Comparison of ENCODE assay signal across 16 cellular contexts in genomic region chr1:180542113-180542512, GRCh38. TPM values are rescaled to one million over a fixed set of nuclear protein-coding genes. Genes with fewer than 3 reads are reported as not detected.
DNase-seq lines count a peak whose midpoint lies in the region; ATAC-seq and TF ChIP-seq lines count a peak whose summit lies in the region.
"Had no signal": no experiment of that assay in that cellular context is flagged by ENCODE, and none has a peak within 500 bp of the region (broad histone marks: within the 10 kb centered on the region; RNA-seq: fewer than 3 reads in every experiment).

No MANE protein-coding gene starts in this region.

- peak; percentile 41 for ATAC-seq in SK-N-SH treated with all-trans-retinoic acid at 6 μM for 48 hours
- ATAC-seq: foreskin keratinocyte had no signal

- DNase-seq in AG20443 (ENCODE audit: low spot score) (peak; percentile 44), hepatocyte (ENCODE audit: low spot score) (no peak), UCSD-AML1 (lab: John Stamatoyannopoulos, UW; ENCODE audit: unreplicated experiment) (no peak), HCEC 1CT (no peak), OCI-LY7 (ENCODE audit: low spot score) (no peak), dedifferentiated amniotic fluid mesenchymal stem cell (ENCODE audit: extremely low spot score) (no peak)
- DNase-seq: Calu3; effector CD8-positive, alpha-beta T cell; foreskin keratinocyte; NCI-H1417 treated with DMSO at 0.1 percent for 48 hours; NCI-H526; RPMI8226 had no signal

- H3K79me2 ChIP-seq in hepatocyte, result no peaks in the 10 kb centered on the region
- H3K79me2 ChIP-seq in parathyroid adenoma, result no peaks in the 10 kb centered on the region
- no peaks in the 10 kb centered on the region for H3K79me2 ChIP-seq in OCI-LY7 (ENCODE audit: insufficient read depth, low read depth, low read length)

- H3K9me2 ChIP-seq in hepatocyte (replicated peaks; ENCODE audit: insufficient read depth) (no peaks in the 10 kb centered on the region), OCI-LY7 (ENCODE audit: insufficient read depth, low read length) (no peaks in the 10 kb centered on the region)

- peak overlapping the region; percentile 39 for H3K27ac ChIP-seq in hepatocyte
- peak overlapping the region; percentile 76 for H3K27ac ChIP-seq in parathyroid adenoma
- H3K27ac ChIP-seq in OCI-LY7 (ENCODE audit: low read depth, low read length, poor library complexity, severe bottlenecking), result no peak overlapping the region
- H3K27ac ChIP-seq: foreskin keratinocyte had no signal

- H3K9ac ChIP-seq in parathyroid adenoma, result no peak overlapping the region

- POLR2A ChIA-PET in OCI-LY7 (lab: Charles Lee), result no interaction called here

- H3K27me3 ChIP-seq in hepatocyte, result no peaks in the 10 kb centered on the region
- H3K27me3 ChIP-seq in parathyroid adenoma (ENCODE audit: control insufficient read depth, insufficient read depth, low read length), result no peaks in the 10 kb centered on the region
- H3K27me3 ChIP-seq: foreskin keratinocyte had no signal

- CTCF ChIA-PET in OCI-LY7 (lab: Charles Lee; ENCODE audit: unreplicated experiment), result no interaction called here

- BruUV-seq in OCI-LY7 (replicated peaks; lab: Mats Ljungman, UMichigan), result no TSS peak

- H2AFZ ChIP-seq in hepatocyte, result no peak overlapping the region
- H2AFZ ChIP-seq in parathyroid adenoma, result peak overlapping the region; percentile 57
- H2AFZ ChIP-seq in OCI-LY7 (ENCODE audit: low read length), result no peak overlapping the region

- H3K4me1 ChIP-seq in hepatocyte (ENCODE audit: insufficient read depth) (no peaks in the 10 kb centered on the region), parathyroid adenoma (peaks cover 5% of the 10 kb centered on the region), OCI-LY7 (ENCODE audit: insufficient read depth, low read length, poor library complexity, severe bottlenecking) (no peaks in the 10 kb centered on the region)
- H3K4me1 ChIP-seq: foreskin keratinocyte had no signal

- intact Hi-C loops in OCI-LY7 (cut with micrococcal nuclease; ENCODE audit: unreplicated experiment), result no loop called here

- H3K36me3 ChIP-seq in hepatocyte (replicated peaks; ENCODE audit: insufficient read depth, low read depth) (no peaks in the 10 kb centered on the region), parathyroid adenoma (ENCODE audit: control insufficient read depth, insufficient read depth, low read length) (no peaks in the 10 kb centered on the region), OCI-LY7 (ENCODE audit: insufficient read depth, low read length) (no peaks in the 10 kb centered on the region)

- H3K4me2 ChIP-seq in hepatocyte (no peak overlapping the region), parathyroid adenoma (ENCODE audit: low read length) (no peak overlapping the region), OCI-LY7 (ENCODE audit: low read length) (no peak overlapping the region)

- H4K20me1 ChIP-seq in hepatocyte (ENCODE audit: insufficient read depth, poor library complexity, severe bottlenecking) (no peaks in the 10 kb centered on the region), OCI-LY7 (ENCODE audit: insufficient read depth, low read length) (no peaks in the 10 kb centered on the region)

- TF ChIP-seq CTCF in hepatocyte (IDR thresholded peaks at IDR 0.05; ENCODE audit: poor library complexity) (no peak), parathyroid adenoma (IDR thresholded peaks at IDR 0.05) (no peak), OCI-LY7 (conservative IDR thresholded peaks at IDR 0.05; ENCODE audit: low read length) (no peak)

- WGBS in hepatocyte (ENCODE audit: low lambda C conversion rate, missing lambda C conversion rate), result 58% methylated on average over 6 of the region's 6 CpGs

- H3K4me3 ChIP-seq in hepatocyte (no peak overlapping the region), parathyroid adenoma (ENCODE audit: low read depth, low read length) (no peak overlapping the region), OCI-LY7 (ENCODE audit: low read depth, low read length, poor library complexity, severe bottlenecking) (no peak overlapping the region)

- no peaks in the 10 kb centered on the region for H3K9me3 ChIP-seq in hepatocyte (ENCODE audit: low read depth)
- H3K9me3 ChIP-seq in parathyroid adenoma (ENCODE audit: control insufficient read depth, low read length), result no peaks in the 10 kb centered on the region
- H3K9me3 ChIP-seq in OCI-LY7 (ENCODE audit: low read length), result no peaks in the 10 kb centered on the region

TF ChIP-seq in SK-N-SH treated with all-trans-retinoic acid at 6 μM for 48 hours, 23 proteins besides CTCF, POLR2A, EP300 and RAD21 (continues in another document):
- TF ChIP-seq PATZ1 (CRISPR knock-in tag; IDR thresholded peaks at IDR 0.05; ENCODE audit: borderline replicate concordance) (no peak), ESRRG (CRISPR knock-in tag; IDR thresholded peaks at IDR 0.05) (no peak), CSDC2 (CRISPR knock-in tag; IDR thresholded peaks at IDR 0.05) (no peak), ISL1 (CRISPR knock-in tag; IDR thresholded peaks at IDR 0.05) (no peak), SNAI2 (CRISPR knock-in tag; IDR thresholded peaks at IDR 0.05) (no peak), ZNF70 (CRISPR knock-in tag; IDR thresholded peaks at IDR 0.05) (no peak), ZFP30 (CRISPR knock-in tag; IDR thresholded peaks at IDR 0.05) (no peak), OSR1 (CRISPR knock-in tag; IDR thresholded peaks at IDR 0.05) (no peak), ARNTL (CRISPR knock-in tag; IDR thresholded peaks at IDR 0.05; ENCODE audit: borderline replicate concordance, low read depth) (no peak), TSHZ2 (CRISPR knock-in tag; IDR thresholded peaks at IDR 0.05) (no peak), TOX (CRISPR knock-in tag; IDR thresholded peaks at IDR 0.05; ENCODE audit: borderline replicate concordance) (no peak), ZNF8 (CRISPR knock-in tag; IDR thresholded peaks at IDR 0.05) (no peak), TCF4 (CRISPR knock-in tag; IDR thresholded peaks at IDR 0.05; ENCODE audit: borderline replicate concordance) (no peak), ZC3H10 (CRISPR knock-in tag; IDR thresholded peaks at IDR 0.05) (no peak), RARB (CRISPR knock-in tag; IDR thresholded peaks at IDR 0.05) (no peak), CREB5 (CRISPR knock-in tag; IDR thresholded peaks at IDR 0.05; ENCODE audit: low read depth) (no peak)

RNA-seq across cellular contexts. Expression of gene OVAAL, which starts 16.7 kb away (rescaled TPM):
- total RNA-seq in hepatocyte, result not detected in 2 replicates
- polyA plus RNA-seq in hepatocyte, result not detected in 2 replicates
- not detected in 2 replicates for total RNA-seq in OCI-LY7 (2014; rRNA removed; shearing (Covaris generic))
- not detected in 2 replicates for total RNA-seq in OCI-LY7 (2022)
- total RNA-seq: Calu3; foreskin keratinocyte; T-helper 2 cell treated with Interferon-gamma antibody and Interleukin-4, amounts not matched to agents 100 ng/mL and 5 ng/mL, for 36 hours had no signal
- polyA plus RNA-seq: foreskin keratinocyte, IgD-negative memory B cell had no signal

RNA-seq across cellular contexts. Expression of gene ACBD6, which starts 39.7 kb away (rescaled TPM):
- total RNA-seq in hepatocyte, result 40.2 and 45.8 TPM in 2 replicates
- 36.3 and 45.8 TPM in 2 replicates for polyA plus RNA-seq in hepatocyte
- total RNA-seq in OCI-LY7 (2014; rRNA removed; shearing (Covaris generic)), result 69.3 and 78.4 TPM in 2 replicates
- total RNA-seq in OCI-LY7 (2022), result 61.2 and 64.4 TPM in 2 replicates
